ENCODE assay signal across 8 cellular contexts in genomic region chr9:69122391-69123141, GRCh38. TPM values are rescaled to one million over a fixed set of nuclear protein-coding genes. Genes with fewer than 3 reads are reported as not detected.
DNase-seq lines count a peak whose midpoint lies in the region; ATAC-seq and TF ChIP-seq lines count a peak whose summit lies in the region.

No MANE protein-coding gene starts in this region.

- H3K27ac ChIP-seq in lung (ENCODE audit: low read depth in 1 of 2, low read length in 1 of 2) (peak overlapping the region; percentile 75 to 99), upper lobe of left lung (peak overlapping the region; percentile 90 to 94 (median 92))

- peak in 2 of 4 donors; percentile 67 to 96 for TF ChIP-seq EP300 in upper lobe of left lung (IDR thresholded peaks at IDR 0.05)

- TF ChIP-seq CTCF in lung (IDR thresholded peaks at IDR 0.05; ENCODE audit: control extremely low read depth, extremely low read depth) (no peak), upper lobe of left lung (IDR thresholded peaks at IDR 0.05) (no peak)

- ATAC-seq in GM21423 (IDR thresholded peaks at IDR 0.05; ENCODE audit: unreplicated experiment): peak; percentile 2
- ATAC-seq in lung (ENCODE audit: insufficient read depth, low FRiP score): peak; percentile 24
- peak; percentile 32 to 81 for ATAC-seq in upper lobe of left lung (ENCODE audit: low FRiP score in 2 of 2)

- in situ Hi-C loops in ACHN (cut with HindIII; ENCODE audit: low pct_ligation_motif_present, low pct_unique_long_range_greater_than_20kb, low sequenced_read_pairs): no loop called here

- TF ChIP-seq POLR2A in upper lobe of left lung (IDR thresholded peaks at IDR 0.05): peak in 2 of 4 donors; percentile 36

- H3K36me3 ChIP-seq in lung (ENCODE audit: control insufficient read depth in 2 of 2, insufficient read depth in 2 of 2, low read length in 2 of 2): no peaks in the 10 kb centered on the region
- H3K36me3 ChIP-seq in upper lobe of left lung: no peaks in the 10 kb centered on the region

- H3K9me3 ChIP-seq in lung (ENCODE audit: control insufficient read depth in 2 of 2, insufficient read depth in 1 of 2, low read length in 1 of 2) (no peaks in the 10 kb centered on the region), upper lobe of left lung (no peaks in the 10 kb centered on the region)

- H3K4me3 ChIP-seq in lung (peak overlapping the region; percentile 90), upper lobe of left lung (peak overlapping the region; percentile 68 to 76 (median 70))

- H3K27me3 ChIP-seq in lung (ENCODE audit: control insufficient read depth, insufficient read depth) (no peaks in the 10 kb centered on the region), upper lobe of left lung (no peaks in the 10 kb centered on the region)

- DNase-seq in ACHN (peak; percentile 74), NCI-H774 (lab: John Stamatoyannopoulos, UW) (peak; percentile 75), dedifferentiated amniotic fluid mesenchymal stem cell (ENCODE audit: extremely low spot score) (peak; percentile 81), lung (ENCODE audit: low spot score) (peak; percentile 80), upper lobe of left lung (peak in 1 of 2 donors; percentile 86), NCI-H446 treated with DMSO at 0.1 percent for 48 hours (lab: John Stamatoyannopoulos, UW) (no peak)
- DNase-seq in activated CD4-positive, CD25-positive, alpha-beta regulatory T cell (lab: John Stamatoyannopoulos, UW): no peak

- H3K4me1 ChIP-seq in lung (ENCODE audit: control insufficient read depth in 2 of 2, insufficient read depth in 2 of 2, low read length in 2 of 2) (peaks cover 0 to 2% of the 10 kb centered on the region in 2 donors), upper lobe of left lung (peaks cover 6 to 24% (median 11%) of the 10 kb centered on the region in 4 donors)

- 18 to 28% methylated on average over 26 of the region's 26 CpGs for WGBS in lung, 2 donors
- WGBS in upper lobe of left lung, 2 donors: 13 to 26% methylated on average over 22 to 26 of the region's 26 CpGs

RNA-seq across cellular contexts. Expression of gene TJP2, which starts 51.5 kb away (rescaled TPM):
- 100 to 1,000 TPM; 104 to 181 TPM for total RNA-seq in lung
- 10 to 100 TPM; 39.3 to 43.2 TPM for polyA plus RNA-seq in lung
- 100 to 1,000 TPM in 5 of 6 donors, 10 to 100 TPM in 1; 98.3 to 270 (median 185) TPM for total RNA-seq in upper lobe of left lung

Comparison
In these comparisons a context has a peak if more than half of its experiments do, and no peak if none do; other contexts are left out.
1. DNase-seq: peak in ACHN (single experiment), NCI-H774 (single experiment), dedifferentiated amniotic fluid mesenchymal stem cell (single experiment) and lung (single experiment); none in activated CD4-positive, CD25-positive, alpha-beta regulatory T cell (0 of 4) and NCI-H446 treated with DMSO at 0.1 percent for 48 hours (single experiment).
2. ATAC-seq: peak in every context shown above with its lines; median percentile 56 in upper lobe of left lung; 24 in lung; 2 in GM21423.